In the genomic region with DNA sequence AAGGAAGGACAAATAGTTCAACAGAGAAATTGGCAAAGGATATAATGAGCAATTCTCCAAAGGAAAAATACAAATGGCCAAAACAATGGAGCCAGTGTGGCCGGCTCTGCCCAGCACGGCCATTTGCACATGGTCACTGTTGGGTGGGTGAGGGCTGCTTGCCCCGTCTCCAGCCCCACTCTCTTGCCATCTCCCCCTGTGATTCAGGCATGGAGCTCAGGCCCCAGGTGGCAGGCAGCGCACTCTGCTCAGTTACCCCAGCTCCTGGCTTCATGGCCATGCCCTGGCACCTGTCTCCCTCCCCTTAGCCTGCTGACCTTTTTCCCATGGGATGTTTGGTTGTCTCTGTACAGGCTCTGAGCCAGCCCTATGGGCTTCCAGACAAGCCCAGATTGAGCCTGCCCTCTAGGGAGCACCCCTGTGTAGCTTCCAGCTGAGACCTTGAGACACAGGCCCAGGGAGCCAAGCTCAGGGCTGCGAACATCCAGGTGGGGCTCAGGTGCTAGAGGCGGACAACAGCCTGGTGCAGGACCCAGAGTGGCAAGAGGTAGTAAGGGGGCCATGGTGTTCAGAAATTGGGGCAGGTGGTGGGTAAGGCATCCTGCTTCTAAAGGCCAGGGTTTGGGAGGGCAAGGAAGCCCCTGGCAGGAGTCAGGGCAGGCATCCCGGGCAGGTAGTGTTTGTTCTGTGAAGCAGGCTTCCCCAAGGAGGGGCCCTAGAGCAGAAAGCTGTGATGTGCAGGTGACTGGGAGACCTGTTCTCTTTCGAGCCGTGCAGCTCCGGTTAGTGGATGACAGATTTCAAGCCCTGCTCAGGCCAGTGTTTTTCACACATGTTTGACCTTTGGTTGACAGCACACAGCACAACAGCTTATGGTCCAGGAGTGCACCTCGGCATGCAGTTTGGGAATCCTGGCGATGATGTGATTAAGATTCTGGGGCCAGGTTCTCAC, we compare ENCODE assay signal across 12 cellular contexts. TPM values are rescaled to one million over a fixed set of nuclear protein-coding genes. Genes with fewer than 3 reads are reported as not detected.
DNase-seq lines count a peak whose midpoint lies in the region; ATAC-seq and TF ChIP-seq lines count a peak whose summit lies in the region.
"Had no signal": no experiment of that assay in that cellular context is flagged by ENCODE, and none has a peak within 500 bp of the region (broad histone marks: within the 10 kb centered on the region; RNA-seq: fewer than 3 reads in every experiment).

No MANE protein-coding gene starts in this region.

- peaks cover 29% of the 10 kb centered on the region for H3K4me1 Mint-ChIP-seq in activated naive CD8-positive, alpha-beta T cell treated with anti-CD3 and anti-CD28 coated beads, Interleukin-2, amount 10 ng/mL, durations not matched to agents 7 days and 5 days
- peaks cover 35% of the 10 kb centered on the region for H3K4me1 Mint-ChIP-seq in activated naive CD8-positive, alpha-beta T cell treated with anti-CD3 and anti-CD28 coated beads, Interleukin-2, amount 50 U/mL, for 24 hours

- H3K27ac Mint-ChIP-seq in activated naive CD8-positive, alpha-beta T cell treated with anti-CD3 and anti-CD28 coated beads, Interleukin-2, amount 10 ng/mL, durations not matched to agents 7 days and 5 days = no peak overlapping the region
- H3K27ac Mint-ChIP-seq in activated naive CD8-positive, alpha-beta T cell treated with anti-CD3 and anti-CD28 coated beads, Interleukin-2, amount 50 U/mL, for 24 hours = no peak overlapping the region

- intact Hi-C loops in tibial artery (cut with DNase I; ENCODE audit: low total_unique reads) = no loop called here

- H3K9me3 Mint-ChIP-seq in activated naive CD8-positive, alpha-beta T cell treated with anti-CD3 and anti-CD28 coated beads, Interleukin-2, amount 10 ng/mL, durations not matched to agents 7 days and 5 days = no peaks in the 10 kb centered on the region
- H3K9me3 Mint-ChIP-seq in activated naive CD8-positive, alpha-beta T cell treated with anti-CD3 and anti-CD28 coated beads, Interleukin-2, amount 50 U/mL, for 24 hours = no peaks in the 10 kb centered on the region

- peaks cover 19% of the 10 kb centered on the region for H3K36me3 Mint-ChIP-seq in activated naive CD8-positive, alpha-beta T cell treated with anti-CD3 and anti-CD28 coated beads, Interleukin-2, amount 10 ng/mL, durations not matched to agents 7 days and 5 days
- H3K36me3 Mint-ChIP-seq in activated naive CD8-positive, alpha-beta T cell treated with anti-CD3 and anti-CD28 coated beads, Interleukin-2, amount 50 U/mL, for 24 hours (ENCODE audit: low read depth) = peaks cover 10% of the 10 kb centered on the region

- no peak for TF ChIP-seq CTCF in tibial artery (IDR thresholded peaks at IDR 0.05)

- H3K9me3 ChIP-seq in tibial artery = no peaks in the 10 kb centered on the region
- H3K9me3 ChIP-seq: adrenal gland had no signal

- H3K4me1 ChIP-seq in tibial artery = peaks cover 0 to 50% (median 38%) of the 10 kb centered on the region in 4 donors

- no peak for DNase-seq in activated naive CD8-positive, alpha-beta T cell treated with anti-CD3 and anti-CD28 coated beads, Interleukin-2, amount 10 ng/mL, durations not matched to agents 7 days and 5 days
- DNase-seq in activated naive CD8-positive, alpha-beta T cell treated with anti-CD3 and anti-CD28 coated beads, Interleukin-2, amount 50 U/mL, for 24 hours = no peak
- peak in 56 of 61 donors; percentile 12 to 87 (median 64) for DNase-seq in caudate nucleus (lab: John Stamatoyannopoulos, UW)
- peak; percentile 85 for DNase-seq in midbrain (lab: John Stamatoyannopoulos, UW)
- no peak for DNase-seq in tibial artery
- no peak for DNase-seq in NOMO-1 treated with dmso at 0.1 percent for 144 hours (lab: John Stamatoyannopoulos, UW; ENCODE audit: unreplicated experiment)
- no peak for DNase-seq in AML-193 (lab: John Stamatoyannopoulos, UW)
- DNase-seq: activated CD8-positive, alpha-beta memory T cell treated with anti-CD3 and anti-CD28 coated beads, Interleukin-2, amount 50 U/mL, for 4 hours; adrenal gland; EL; Kasumi-1 had no signal

- POLR2A ChIA-PET in activated naive CD8-positive, alpha-beta T cell treated with anti-CD3 and anti-CD28 coated beads, Interleukin-2, amount 10 ng/mL, durations not matched to agents 7 days and 5 days (lab: Charles Lee) = interaction anchor here (1.0 kb wide), 1 partner anchor 27 kb away, joined by 3 read pairs; no protein-coding TSS in a partner anchor

- no peak overlapping the region for H3K4me3 ChIP-seq in tibial artery
- H3K4me3 ChIP-seq: adrenal gland had no signal

- peak overlapping the region; percentile 97 for H3K27ac ChIP-seq in caudate nucleus (ENCODE audit: low read depth, low read length)
- peak overlapping the region; percentile 76 to 91 for H3K27ac ChIP-seq in tibial artery
- H3K27ac ChIP-seq: adrenal gland had no signal

- H3K4me3 Mint-ChIP-seq in activated naive CD8-positive, alpha-beta T cell treated with anti-CD3 and anti-CD28 coated beads, Interleukin-2, amount 10 ng/mL, durations not matched to agents 7 days and 5 days = no peak overlapping the region
- H3K4me3 Mint-ChIP-seq in activated naive CD8-positive, alpha-beta T cell treated with anti-CD3 and anti-CD28 coated beads, Interleukin-2, amount 50 U/mL, for 24 hours = no peak overlapping the region

- peak; percentile 12 for ATAC-seq in activated naive CD8-positive, alpha-beta T cell treated with anti-CD3 and anti-CD28 coated beads, Interleukin-2, amount 10 ng/mL, durations not matched to agents 7 days and 5 days (ENCODE audit: low read depth)
- ATAC-seq in activated naive CD8-positive, alpha-beta T cell treated with anti-CD3 and anti-CD28 coated beads, Interleukin-2, amount 50 U/mL, for 24 hours = no peak
- ATAC-seq in GM21825 (IDR thresholded peaks at IDR 0.05; ENCODE audit: unreplicated experiment) = no peak

- H3K27me3 ChIP-seq in tibial artery = no peaks in the 10 kb centered on the region
- H3K27me3 ChIP-seq: adrenal gland had no signal

- H3K36me3 ChIP-seq in tibial artery = no peaks in the 10 kb centered on the region
- H3K36me3 ChIP-seq: adrenal gland had no signal

- no peaks in the 10 kb centered on the region for H3K27me3 Mint-ChIP-seq in activated naive CD8-positive, alpha-beta T cell treated with anti-CD3 and anti-CD28 coated beads, Interleukin-2, amount 10 ng/mL, durations not matched to agents 7 days and 5 days
- no peaks in the 10 kb centered on the region for H3K27me3 Mint-ChIP-seq in activated naive CD8-positive, alpha-beta T cell treated with anti-CD3 and anti-CD28 coated beads, Interleukin-2, amount 50 U/mL, for 24 hours

RNA-seq across cellular contexts. Expression of a gene that starts 17.7 kb away (rescaled TPM):
- total RNA-seq in activated naive CD8-positive, alpha-beta T cell treated with anti-CD3 and anti-CD28 coated beads, Interleukin-2, amount 10 ng/mL, durations not matched to agents 7 days and 5 days = 10 to 100 TPM; 26.2 to 32.1 TPM

Comparison
In these comparisons a context has a peak if more than half of its experiments do, and no peak if none do; other contexts are left out.
1. DNase-seq: peak in caudate nucleus (56 of 61) and midbrain (single experiment); none in activated naive CD8-positive, alpha-beta T cell treated with anti-CD3 and anti-CD28 coated beads, Interleukin-2, amount 10 ng/mL, durations not matched to agents 7 days and 5 days (single experiment), activated naive CD8-positive, alpha-beta T cell treated with anti-CD3 and anti-CD28 coated beads, Interleukin-2, amount 50 U/mL, for 24 hours (single experiment), tibial artery (0 of 2), NOMO-1 treated with dmso at 0.1 percent for 144 hours (single experiment) and AML-193 (0 of 2).